18 cellular contexts compared by ENCODE assay signal in the genomic region with DNA sequence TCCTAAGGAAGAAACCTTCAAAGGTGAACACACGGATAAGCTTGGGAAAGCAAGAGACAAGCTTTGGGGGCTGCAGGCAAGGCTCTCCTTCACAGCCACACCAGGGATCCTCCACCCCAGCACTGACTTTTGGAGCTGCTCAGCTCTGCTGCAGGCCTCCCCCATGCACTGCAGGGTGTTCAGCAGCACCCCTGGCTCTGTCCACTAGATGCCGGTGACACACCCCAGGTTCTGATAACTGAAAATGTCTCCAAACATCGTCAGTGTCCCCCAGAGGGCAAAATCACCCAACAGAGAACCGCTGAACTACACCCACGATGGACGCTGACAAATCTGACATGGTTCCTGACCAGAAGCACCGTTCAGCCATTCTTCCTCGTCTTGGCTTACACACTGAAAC.
DNase-seq lines count a peak whose midpoint lies in the region; ATAC-seq and TF ChIP-seq lines count a peak whose summit lies in the region.
"Had no signal": no experiment of that assay in that cellular context is flagged by ENCODE, and none has a peak within 500 bp of the region (broad histone marks: within the 10 kb centered on the region; RNA-seq: fewer than 3 reads in every experiment).

No MANE protein-coding gene starts in this region.

- H4K91ac ChIP-seq in IMR-90 (ENCODE audit: insufficient read depth, low read depth, low read length) = no peak overlapping the region

- peaks cover 68% of the 10 kb centered on the region for H3K9me1 ChIP-seq in IMR-90 (ENCODE audit: insufficient read depth, low read length)

- CTCF ChIA-PET in activated CD4-positive, alpha-beta T cell treated with anti-CD3 and anti-CD28 coated beads, Interleukin-2, amount 10 ng/mL, durations not matched to agents 7 days and 5 days (lab: Charles Lee) = interaction anchor here (1.0 to 2.3 kb wide), 3 partner anchors 10 to 167 kb away, joined by 3 to 7 read pairs (median 4); no protein-coding TSS in a partner anchor
- CTCF ChIA-PET in IMR-90 (lab: Yijun Ruan, JAX) = interaction anchor here (0.6 to 0.8 kb wide), 2 partner anchors 11 to 190 kb away, joined by 3 read pairs; no protein-coding TSS in a partner anchor

- H3K4me1 Mint-ChIP-seq in activated CD4-positive, alpha-beta T cell treated with anti-CD3 and anti-CD28 coated beads, Interleukin-2, amount 10 ng/mL, durations not matched to agents 7 days and 5 days = peaks cover 89% of the 10 kb centered on the region

- no peak overlapping the region for H3K9ac ChIP-seq in IMR-90 (ENCODE audit: low read depth, low read length)
- no peak overlapping the region for H3K9ac ChIP-seq in smooth muscle cell (ENCODE audit: low read depth)

- 0 out of 2 replicates have a peak overlapping the region, but pooled peaks have one; percentile 1 for H3K23ac ChIP-seq in IMR-90 (ENCODE audit: low read depth, low read length)

- no peak overlapping the region for H2BK20ac ChIP-seq in IMR-90 (ENCODE audit: low read depth, low read length)

- H3K56ac ChIP-seq in IMR-90 (ENCODE audit: extremely low read depth, insufficient read depth, low read length) = no peak overlapping the region

- intact Hi-C loops in IMR-90 (cut with micrococcal nuclease) = no loop called here

- H2AK5ac ChIP-seq in IMR-90 (ENCODE audit: low read depth, low read length) = no peak overlapping the region; the same call in 1 of the 2 replicates

- H3K36me3 Mint-ChIP-seq in activated CD4-positive, alpha-beta T cell treated with anti-CD3 and anti-CD28 coated beads, Interleukin-2, amount 10 ng/mL, durations not matched to agents 7 days and 5 days (ENCODE audit: low read depth) = peaks cover 10% of the 10 kb centered on the region
- H3K36me3 Mint-ChIP-seq: natural killer cell treated with Interleukin-12 subunit alpha and Interleukin-12 subunit beta and Interleukin-15 and Interleukin-18, amount 100 ng/mL, for 72 hours had no signal

- no peaks in the 10 kb centered on the region for H3K9me3 Mint-ChIP-seq in activated CD4-positive, alpha-beta T cell treated with anti-CD3 and anti-CD28 coated beads, Interleukin-2, amount 10 ng/mL, durations not matched to agents 7 days and 5 days
- H3K9me3 Mint-ChIP-seq: activated naive CD8-positive, alpha-beta T cell treated with anti-CD3 and anti-CD28 coated beads, Interleukin-2, amount 50 U/mL, for 24 hours; natural killer cell treated with Interleukin-12 subunit alpha and Interleukin-12 subunit beta and Interleukin-15 and Interleukin-18, amount 100 ng/mL, for 72 hours had no signal

- H4K20me1 ChIP-seq in IMR-90 (ENCODE audit: insufficient read depth, low read length) (peaks cover 93% of the 10 kb centered on the region), smooth muscle cell (ENCODE audit: low read depth) (peaks cover 86% of the 10 kb centered on the region)

- TF ChIP-seq POLR2A in IMR-90 (IDR thresholded peaks at IDR 0.05; ENCODE audit: low read depth, low read length) = no peak

- no peak overlapping the region for H2BK15ac ChIP-seq in IMR-90 (ENCODE audit: low read depth, low read length)

- dilution Hi-C loops in IMR-90 (cut with HindIII; ENCODE audit: low sequenced_read_pairs, unreplicated experiment) = no loop called here

- H3K27me3 Mint-ChIP-seq in activated CD4-positive, alpha-beta T cell treated with anti-CD3 and anti-CD28 coated beads, Interleukin-2, amount 10 ng/mL, durations not matched to agents 7 days and 5 days = no peaks in the 10 kb centered on the region
- H3K27me3 Mint-ChIP-seq: activated CD8-positive, alpha-beta memory T cell treated with anti-CD3 and anti-CD28 coated beads, Interleukin-2, amount 10 ng/mL, durations not matched to agents 7 days and 5 days; activated naive CD8-positive, alpha-beta T cell treated with anti-CD3 and anti-CD28 coated beads, Interleukin-2, amount 50 U/mL, for 24 hours; natural killer cell treated with Interleukin-12 subunit alpha and Interleukin-12 subunit beta and Interleukin-15 and Interleukin-18, amount 100 ng/mL, for 72 hours had no signal

- no peak overlapping the region for H2AFZ ChIP-seq in IMR-90 (replicated peaks; ENCODE audit: low read length, poor library complexity)
- no peak overlapping the region for H2AFZ ChIP-seq in smooth muscle cell (ENCODE audit: low read depth)

- no peak overlapping the region for H2AK9ac ChIP-seq in IMR-90 (replicated peaks; ENCODE audit: low read depth, low read length, poor library complexity)

- 94% methylated on average over 3 of the region's 8 CpGs; no CpG with 5 or more reads in 1 of the 2 experiments for WGBS in IMR-90 (ENCODE audit: extremely low coverage in 2 of 2, insufficient read length in 1 of 2), 2 experiments
- 89% methylated on average over 8 of the region's 8 CpGs for WGBS in smooth muscle cell (ENCODE audit: low lambda C conversion rate)

- H4K8ac ChIP-seq in IMR-90 (ENCODE audit: low read depth in 2 of 2, low read length in 2 of 2) = no peak overlapping the region; a peak in 1 of 4 replicates

- H3K27ac ChIP-seq in IMR-90 (ENCODE audit: insufficient read depth, low read length) (no peak overlapping the region), smooth muscle cell (ENCODE audit: low read depth) (peak overlapping the region; percentile 40)
- peak overlapping the region; percentile 75 for H3K27ac ChIP-seq in effector memory CD4-positive, alpha-beta T cell (ENCODE audit: insufficient read depth, low read length, poor library complexity, severe bottlenecking)
- H3K27ac ChIP-seq: VCaP had no signal

- H3K4ac ChIP-seq in IMR-90 (ENCODE audit: low read depth, low read length) = no peak overlapping the region

- H4K5ac ChIP-seq in IMR-90 (ENCODE audit: low read depth, low read length) = no peak overlapping the region

- peaks cover 42% of the 10 kb centered on the region for H3K4me1 ChIP-seq in IMR-90 (ENCODE audit: control insufficient read depth, insufficient read depth, low read length)
- peaks cover 53% of the 10 kb centered on the region for H3K4me1 ChIP-seq in effector memory CD4-positive, alpha-beta T cell (ENCODE audit: control insufficient read depth, insufficient read depth, low read length, poor library complexity, severe bottlenecking)
- peaks cover 38% of the 10 kb centered on the region for H3K4me1 ChIP-seq in smooth muscle cell (ENCODE audit: low read depth)

- in situ Hi-C loops in IMR-90 (cut with MboI; ENCODE audit: low sequenced_read_pairs) = no loop called here

- H3K4me3 ChIP-seq in IMR-90 (ENCODE audit: insufficient read depth, low read depth, low read length) (no peak overlapping the region), smooth muscle cell (no peak overlapping the region)
- H3K4me3 ChIP-seq in effector memory CD4-positive, alpha-beta T cell (ENCODE audit: insufficient read depth, low read depth, low read length, poor library complexity, severe bottlenecking) = no peak overlapping the region
- H3K4me3 ChIP-seq: lung had no signal

- DNase-seq in activated CD4-positive, alpha-beta T cell treated with anti-CD3 and anti-CD28 coated beads, Interleukin-2, amount 10 ng/mL, durations not matched to agents 7 days and 5 days = no peak
- no peak for DNase-seq in activated CD4-positive, alpha-beta T cell treated with anti-CD3 and anti-CD28 coated beads, Interleukin-2, amount 50 U/mL, for 48 hours
- DNase-seq in IMR-90 (no peak), smooth muscle cell (lab: John Stamatoyannopoulos, UW; ENCODE audit: unreplicated experiment) (no peak), NCI-H2196 (lab: John Stamatoyannopoulos, UW; ENCODE audit: unreplicated experiment) (no peak), activated gamma-delta T cell (lab: John Stamatoyannopoulos, UW) (no peak)
- DNase-seq in effector memory CD4-positive, alpha-beta T cell = no peak
- DNase-seq: activated CD8-positive, alpha-beta memory T cell treated with anti-CD3 and anti-CD28 coated beads, Interleukin-2, amount 10 ng/mL, durations not matched to agents 7 days and 5 days; activated naive CD8-positive, alpha-beta T cell treated with anti-CD3 and anti-CD28 coated beads, Interleukin-2, amount 50 U/mL, for 24 hours; H7; NCI-H187 treated with DMSO at 0.1 percent for 48 hours; NCI-H524; OCI-M1; stimulated activated CD4-positive, alpha-beta T cell treated with anti-CD3 and anti-CD28 coated beads, Interleukin-2, amount 100 ng/mL, for 48 hours had no signal

- H3K27me3 ChIP-seq in IMR-90 (ENCODE audit: control insufficient read depth, insufficient read depth, low read length) (no peaks in the 10 kb centered on the region), smooth muscle cell (ENCODE audit: low read depth) (no peaks in the 10 kb centered on the region)
- H3K27me3 ChIP-seq in effector memory CD4-positive, alpha-beta T cell (replicated peaks; ENCODE audit: control insufficient read depth, insufficient read depth, low read length, poor library complexity, severe bottlenecking) = no peaks in the 10 kb centered on the region

- H3K9me3 ChIP-seq in IMR-90 (ENCODE audit: control insufficient read depth, insufficient read depth, low read length) (no peaks in the 10 kb centered on the region), smooth muscle cell (replicated peaks; ENCODE audit: low read depth) (no peaks in the 10 kb centered on the region)
- H3K9me3 ChIP-seq in effector memory CD4-positive, alpha-beta T cell (ENCODE audit: control insufficient read depth, low read length) = no peaks in the 10 kb centered on the region

- peaks cover 52 to 97% of the 10 kb centered on the region in 2 experiments for H3K79me1 ChIP-seq in IMR-90 (ENCODE audit: low read depth in 1 of 2, low read length in 2 of 2)

- no TSS peak for BruUV-seq in IMR-90 (replicated peaks; lab: Mats Ljungman, UMichigan)

- no peak overlapping the region for H3K4me3 Mint-ChIP-seq in activated CD4-positive, alpha-beta T cell treated with anti-CD3 and anti-CD28 coated beads, Interleukin-2, amount 10 ng/mL, durations not matched to agents 7 days and 5 days
- H3K4me3 Mint-ChIP-seq: activated CD8-positive, alpha-beta memory T cell treated with anti-CD3 and anti-CD28 coated beads, Interleukin-2, amount 10 ng/mL, durations not matched to agents 7 days and 5 days; activated naive CD8-positive, alpha-beta T cell treated with anti-CD3 and anti-CD28 coated beads, Interleukin-2, amount 50 U/mL, for 24 hours; natural killer cell treated with Interleukin-12 subunit alpha and Interleukin-12 subunit beta and Interleukin-15 and Interleukin-18, amount 100 ng/mL, for 72 hours had no signal

- TF ChIP-seq RAD21 in IMR-90 (IDR thresholded peaks at IDR 0.05; ENCODE audit: low read length) = no peak

- ATAC-seq in IMR-90 (ENCODE audit: low read depth) (no peak), GM21737 (IDR thresholded peaks at IDR 0.05; ENCODE audit: unreplicated experiment) (no peak)
- ATAC-seq: activated CD8-positive, alpha-beta memory T cell treated with anti-CD3 and anti-CD28 coated beads, Interleukin-2, amount 10 ng/mL, durations not matched to agents 7 days and 5 days; activated naive CD8-positive, alpha-beta T cell treated with anti-CD3 and anti-CD28 coated beads, Interleukin-2, amount 50 U/mL, for 24 hours; natural killer cell treated with Interleukin-12 subunit alpha and Interleukin-12 subunit beta and Interleukin-15 and Interleukin-18, amount 100 ng/mL, for 72 hours had no signal

- peaks cover 86% of the 10 kb centered on the region for H3K79me2 ChIP-seq in smooth muscle cell (ENCODE audit: low read depth)

- POLR2A ChIA-PET in activated CD4-positive, alpha-beta T cell treated with anti-CD3 and anti-CD28 coated beads, Interleukin-2, amount 10 ng/mL, durations not matched to agents 7 days and 5 days (lab: Charles Lee) = no interaction called here
- POLR2A ChIA-PET in IMR-90 (lab: Charles Lee; ENCODE audit: unreplicated experiment) = no interaction called here

- peaks cover 14% of the 10 kb centered on the region for H3F3A ChIP-seq in smooth muscle cell (ENCODE audit: low read depth)

- H3K27ac Mint-ChIP-seq in activated CD4-positive, alpha-beta T cell treated with anti-CD3 and anti-CD28 coated beads, Interleukin-2, amount 10 ng/mL, durations not matched to agents 7 days and 5 days = peak overlapping the region; percentile 14
- H3K27ac Mint-ChIP-seq: activated CD8-positive, alpha-beta memory T cell treated with anti-CD3 and anti-CD28 coated beads, Interleukin-2, amount 10 ng/mL, durations not matched to agents 7 days and 5 days had no signal

- H3K36me3 ChIP-seq in IMR-90 (ENCODE audit: control insufficient read depth, insufficient read depth, low read length) (0 out of 2 replicates have a peak, but pooled peaks cover 1% of the 10 kb centered on the region), smooth muscle cell (ENCODE audit: low read depth) (no peaks in the 10 kb centered on the region)
- H3K36me3 ChIP-seq in effector memory CD4-positive, alpha-beta T cell (ENCODE audit: control insufficient read depth, insufficient read depth, low read length) = peaks cover 6% of the 10 kb centered on the region

- peak overlapping the region; percentile 46; the same call in 1 of the 2 replicates for H3K14ac ChIP-seq in IMR-90 (replicated peaks; ENCODE audit: low read depth, low read length)

- H3K4me2 ChIP-seq in IMR-90 (ENCODE audit: low read depth, low read length) (no peak overlapping the region), smooth muscle cell (no peak overlapping the region)

- H2BK5ac ChIP-seq in IMR-90 (ENCODE audit: low read depth, low read length, poor library complexity, severe bottlenecking) = no peak overlapping the region

- TF ChIP-seq CTCF in IMR-90 (conservative IDR thresholded peaks at IDR 0.05; ENCODE audit: low read depth, low read length) = no peak
- TF ChIP-seq CTCF in smooth muscle cell (IDR thresholded peaks at IDR 0.05; ENCODE audit: borderline replicate concordance, insufficient read depth, poor library complexity, severe bottlenecking) = no peak

- no peak overlapping the region for H2BK120ac ChIP-seq in IMR-90 (ENCODE audit: low read depth, low read length)

- H3K18ac ChIP-seq in IMR-90 (ENCODE audit: low read depth, low read length) = no peak overlapping the region
